In genomic region chr5:159976921-159977320, GRCh38 we compare ENCODE assay signal across 8 cellular contexts.
"Had no signal": no experiment of that assay in that cellular context is flagged by ENCODE, and none has a peak within 500 bp of the region (broad histone marks: within the 10 kb centered on the region; RNA-seq: fewer than 3 reads in every experiment).

No MANE protein-coding gene starts in this region.

- H3K9me3 Mint-ChIP-seq: GM23338, H9, IgD-negative memory B cell had no signal

- H3K4me3 Mint-ChIP-seq: GM23338, H9, IgD-negative memory B cell had no signal

- FAIRE-seq: H1, H54 had no signal

- H3K27ac ChIP-seq: HL-60 had no signal

- H3K4me2 ChIP-seq: GM23338 had no signal

- H3K27ac Mint-ChIP-seq: GM23338, H9, IgD-negative memory B cell had no signal

- H2AFZ ChIP-seq: GM23338 had no signal

- H3K36me3 Mint-ChIP-seq: IgD-negative memory B cell had no signal

- ATAC-seq: GM23338 had no signal

- H3K4me3 ChIP-seq: GM23338 had no signal

- DNase-seq: H9, HCEC 1CT, KG1 had no signal
